Comparison of ENCODE assay signal across 37 cellular contexts in the genomic region with DNA sequence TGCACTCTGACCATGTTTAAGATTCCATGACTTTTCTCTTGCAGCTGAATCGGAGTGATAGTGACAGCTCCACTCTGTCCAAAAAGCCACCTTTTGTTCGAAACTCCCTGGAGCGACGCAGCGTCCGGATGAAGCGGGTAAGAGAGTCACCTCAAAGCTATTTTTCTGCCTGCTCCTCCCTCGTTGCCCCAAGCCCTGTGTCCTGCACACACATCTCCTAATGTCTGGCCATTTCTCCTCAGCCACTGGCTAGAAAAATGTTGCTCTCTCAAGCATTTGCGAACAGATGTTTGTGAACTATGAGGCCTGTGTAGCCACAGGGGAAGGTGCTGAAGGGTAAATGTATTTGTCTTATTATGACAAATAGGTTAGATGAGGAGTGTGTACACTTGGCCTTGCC. TPM values are rescaled to one million over a fixed set of nuclear protein-coding genes. Genes with fewer than 3 reads are reported as not detected.
A peak's percentile ranks its signal among the peaks of the same experiment; 100 is the strongest.
DNase-seq lines count a peak whose midpoint lies in the region; ATAC-seq, FAIRE-seq and TF ChIP-seq lines count a peak whose summit lies in the region.
"Had no signal": no experiment of that assay in that cellular context is flagged by ENCODE, and none has a peak within 500 bp of the region (broad histone marks: within the 10 kb centered on the region; RNA-seq: fewer than 3 reads in every experiment).

No MANE protein-coding gene starts in this region.

- FAIRE-seq in bronchial epithelial cell (lab: Jason Lieb, UNC), result peak; percentile 28
- FAIRE-seq: A204.1, A549, D721Med had no signal

- no peaks in the 10 kb centered on the region for H3K79me1 ChIP-seq in trophoblast cell (ENCODE audit: low read length)

- intact Hi-C loops in spleen (cut with DNase I; ENCODE audit: low total_unique reads), result no loop called here
- intact Hi-C loops in Right ventricle myocardium superior (cut with DNase I), result no loop called here

- peak overlapping the region; percentile 32 for H3K27ac Mint-ChIP-seq in T-helper 17 cell
- H3K27ac Mint-ChIP-seq: B cell; CD4-positive, alpha-beta T cell; CD4-positive, CD25-positive, alpha-beta regulatory T cell; CD8-positive, alpha-beta memory T cell; CD8-positive, alpha-beta T cell had no signal

- H4K8ac ChIP-seq in trophoblast cell (ENCODE audit: low read depth, low read length), result no peak overlapping the region

- H3K79me2 ChIP-seq in trophoblast cell (ENCODE audit: control insufficient read depth, insufficient read depth, low read length, poor library complexity), result no peaks in the 10 kb centered on the region
- H3K79me2 ChIP-seq in MM.1S (ENCODE audit: low read length), result no peaks in the 10 kb centered on the region

- no peaks in the 10 kb centered on the region for H3K9me3 ChIP-seq in T-helper 17 cell (ENCODE audit: control insufficient read depth, low read length, poor library complexity, severe bottlenecking)
- H3K9me3 ChIP-seq in trophoblast cell (ENCODE audit: insufficient read depth, low read depth, low read length), result peaks cover 2% of the 10 kb centered on the region
- H3K9me3 ChIP-seq in spleen, result peaks cover 0 to 10% (median 0%) of the 10 kb centered on the region in 8 donors
- no peaks in the 10 kb centered on the region for H3K9me3 ChIP-seq in MM.1S (replicated peaks; ENCODE audit: insufficient read depth, low read length)
- H3K9me3 ChIP-seq: Caco-2 had no signal

- H2BK120ac ChIP-seq in trophoblast cell (ENCODE audit: insufficient read depth, low read length, poor library complexity), result no peak overlapping the region

- H2BK12ac ChIP-seq in trophoblast cell (ENCODE audit: low read length), result no peak overlapping the region

- no peak overlapping the region for H3K9ac ChIP-seq in trophoblast cell (ENCODE audit: low read length)
- no peak overlapping the region for H3K9ac ChIP-seq in MM.1S (ENCODE audit: low read length)
- H3K9ac ChIP-seq: BLaER1; BLaER1 treated with 17β-estradiol and CSF1 and Interleukin-3, amounts not matched to agents 10 nM and 100 nM had no signal

- H3K36me3 ChIP-seq in bronchial epithelial cell (ENCODE audit: control insufficient read depth, insufficient read depth, low read length) (peaks cover 28% of the 10 kb centered on the region), trophoblast cell (ENCODE audit: control insufficient read depth in 1 of 2, insufficient read depth in 2 of 2, low read length in 2 of 2) (peaks cover 38 to 49% of the 10 kb centered on the region in 2 experiments), spleen (no peaks in the 10 kb centered on the region), MM.1S (replicated peaks; ENCODE audit: insufficient read depth, low read length) (no peaks in the 10 kb centered on the region)
- H3K36me3 ChIP-seq: BE2C had no signal

- H4K12ac ChIP-seq in trophoblast cell (ENCODE audit: low read depth, low read length), result no peak overlapping the region

- H3K18ac ChIP-seq in trophoblast cell (ENCODE audit: low read length), result no peak overlapping the region

- ATAC-seq in T-helper 17 cell (no peak), Right ventricle myocardium superior (ENCODE audit: poor library complexity) (no peak), HG03520 (IDR thresholded peaks at IDR 0.05; ENCODE audit: unreplicated experiment) (no peak)
- ATAC-seq: A549; CD8-positive, alpha-beta T cell had no signal

- no peak overlapping the region for H2BK5ac ChIP-seq in trophoblast cell (ENCODE audit: low read depth, low read length, poor library complexity)

- no peak overlapping the region for H3K14ac ChIP-seq in trophoblast cell (ENCODE audit: low read length)

- H3K27ac ChIP-seq in trophoblast cell (ENCODE audit: low read depth, low read length), result no peak overlapping the region
- H3K27ac ChIP-seq in spleen, result no peak overlapping the region
- no peak overlapping the region for H3K27ac ChIP-seq in MM.1S (ENCODE audit: low read length)
- H3K27ac ChIP-seq: 22Rv1; A549; BLaER1; BLaER1 treated with 17β-estradiol and CSF1 and Interleukin-3, amounts not matched to agents 10 nM and 100 nM; C4-2B had no signal

- no peak overlapping the region for H3K4me3 Mint-ChIP-seq in T-helper 17 cell
- H3K4me3 Mint-ChIP-seq: B cell; CD14-positive monocyte; CD4-positive, alpha-beta memory T cell; CD4-positive, alpha-beta T cell; CD4-positive, CD25-positive, alpha-beta regulatory T cell; CD8-positive, alpha-beta memory T cell; CD8-positive, alpha-beta T cell had no signal

- H3K27me3 ChIP-seq in bronchial epithelial cell (ENCODE audit: control insufficient read depth, insufficient read depth, low read length) (no peaks in the 10 kb centered on the region), trophoblast cell (ENCODE audit: insufficient read depth, low read length) (no peaks in the 10 kb centered on the region), spleen (replicated peaks in 1 of 7) (no peaks in the 10 kb centered on the region), MM.1S (replicated peaks; ENCODE audit: insufficient read depth, low read length) (no peaks in the 10 kb centered on the region)
- H3K27me3 ChIP-seq: BE2C; BLaER1; BLaER1 treated with 17β-estradiol and CSF1 and Interleukin-3, amounts not matched to agents 10 nM and 100 nM had no signal

- no peak for TF ChIP-seq POLR2A in spleen (IDR thresholded peaks at IDR 0.05)

- no peak overlapping the region for H3K23ac ChIP-seq in trophoblast cell (ENCODE audit: low read length)

- H3F3A ChIP-seq in MM.1S (ENCODE audit: insufficient read depth, low read length), result no peaks in the 10 kb centered on the region

- H3K36me3 Mint-ChIP-seq in T-helper 17 cell (ENCODE audit: low read depth), result peaks cover 6% of the 10 kb centered on the region
- H3K36me3 Mint-ChIP-seq: CD14-positive monocyte; CD8-positive, alpha-beta memory T cell; CD8-positive, alpha-beta T cell had no signal

- no peaks in the 10 kb centered on the region for H3K27me3 Mint-ChIP-seq in T-helper 17 cell
- H3K27me3 Mint-ChIP-seq: B cell; CD4-positive, alpha-beta memory T cell; CD4-positive, alpha-beta T cell had no signal

- no peak overlapping the region for H4K91ac ChIP-seq in trophoblast cell (ENCODE audit: low read depth, low read length)

- H3K4me1 Mint-ChIP-seq in T-helper 17 cell, result peaks cover 4% of the 10 kb centered on the region
- H3K4me1 Mint-ChIP-seq: B cell, CD14-positive monocyte had no signal

- DNase-seq in T-helper 17 cell, result no peak
- no peak for DNase-seq in bronchial epithelial cell (ENCODE audit: low read depth)
- peak; percentile 84 to 89 for DNase-seq in trophoblast cell
- peak; percentile 32 for DNase-seq in spleen
- DNase-seq in Right ventricle myocardium superior, result no peak
- DNase-seq in MM.1S, result no peak
- no peak for DNase-seq in activated gamma-delta T cell treated with Interleukin-2 at 50 U/mL for 16 hours
- DNase-seq: 8988T; ACHN; AML-193; BE2C; C1 segment of cervical spinal cord; Caco-2; Calu3; CD4-positive, alpha-beta memory T cell; CD4-positive, alpha-beta T cell; CD4-positive, CD25-positive, alpha-beta regulatory T cell; CD8-positive, alpha-beta memory T cell; CD8-positive, alpha-beta T cell; COR-L47; DMS 273 treated with DMSO at 0.1 percent for 48 hours; DMS153; DMS53; DMS79; DMS79 treated with DMSO at 0.1 percent for 48 hours; DND-41; EL had no signal

- H4K20me1 ChIP-seq in MM.1S (ENCODE audit: insufficient read depth, low read length), result no peaks in the 10 kb centered on the region
- H4K20me1 ChIP-seq: BLaER1; BLaER1 treated with 17β-estradiol and CSF1 and Interleukin-3, amounts not matched to agents 10 nM and 100 nM had no signal

- H2AFZ ChIP-seq in trophoblast cell (ENCODE audit: insufficient read depth, low read length, poor library complexity), result no peak overlapping the region
- no peak overlapping the region for H2AFZ ChIP-seq in MM.1S (ENCODE audit: low read length)

- WGBS in trophoblast cell (ENCODE audit: extremely low coverage, insufficient coverage, insufficient read length), result no CpG with 5 or more reads among the region's 9 CpGs
- 86 to 95% (median 93%) methylated on average over 9 of the region's 9 CpGs for WGBS in spleen, 5 donors

- H3K9me2 ChIP-seq in MM.1S (replicated peaks; ENCODE audit: insufficient read depth, low read length), result no peaks in the 10 kb centered on the region

- H3K4ac ChIP-seq in trophoblast cell (ENCODE audit: low read depth, low read length), result no peak overlapping the region

- no peak overlapping the region for H2AK5ac ChIP-seq in trophoblast cell (ENCODE audit: low read length)

- TF ChIP-seq CTCF in bronchial epithelial cell (IDR thresholded peaks at IDR 0.05; ENCODE audit: insufficient read depth, low read length, severe bottlenecking), result no peak
- no peak for TF ChIP-seq CTCF in spleen (IDR thresholded peaks at IDR 0.05 in 8 of 11, conservative IDR thresholded peaks at IDR 0.05 in 3 of 11)
- TF ChIP-seq CTCF in MM.1S (IDR thresholded peaks at IDR 0.05; ENCODE audit: low read length), result no peak

- no peaks in the 10 kb centered on the region for H3K4me1 ChIP-seq in trophoblast cell (ENCODE audit: control insufficient read depth in 1 of 2, insufficient read depth in 2 of 2, low read length in 2 of 2)
- no peaks in the 10 kb centered on the region for H3K4me1 ChIP-seq in spleen
- H3K4me1 ChIP-seq in MM.1S (ENCODE audit: low read length), result no peaks in the 10 kb centered on the region
- H3K4me1 ChIP-seq: A549, BE2C, Caco-2 had no signal

- H3K4me2 ChIP-seq in trophoblast cell (ENCODE audit: low read length), result no peak overlapping the region
- no peak overlapping the region for H3K4me2 ChIP-seq in MM.1S (ENCODE audit: low read depth, low read length)
- H3K4me2 ChIP-seq: A549; BLaER1; BLaER1 treated with 17β-estradiol and CSF1 and Interleukin-3, amounts not matched to agents 10 nM and 100 nM had no signal

- H3K4me3 ChIP-seq in bronchial epithelial cell (ENCODE audit: low read depth, low read length), result no peak overlapping the region
- no peak overlapping the region for H3K4me3 ChIP-seq in trophoblast cell (ENCODE audit: low read depth, low read length)
- no peak overlapping the region for H3K4me3 ChIP-seq in spleen
- H3K4me3 ChIP-seq in MM.1S (ENCODE audit: low read length), result no peak overlapping the region
- H3K4me3 ChIP-seq: A549; BLaER1; BLaER1 treated with 17β-estradiol and CSF1 and Interleukin-3, amounts not matched to agents 10 nM and 100 nM had no signal

RNA-seq across cellular contexts. Expression of gene RARS1, which starts 25.7 kb away (rescaled TPM):
- total RNA-seq in T-helper 17 cell (10 to 100 TPM; 49.8 to 57.0 TPM), bronchial epithelial cell (105 and 122 TPM in 2 replicates), spleen (10 to 100 TPM; 55.3 to 75.5 (median 62.0) TPM), Right ventricle myocardium superior (41.8 TPM)
- polyA plus RNA-seq in trophoblast cell (2013), result 86.5 and 89.0 TPM in 2 replicates
- polyA plus RNA-seq in spleen, result 10 to 100 TPM; 24.2 to 34.7 (median 33.6) TPM

Comparison
In these comparisons a context has a peak if more than half of its experiments do, and no peak if none do; other contexts are left out.
1. DNase-seq: peak in trophoblast cell (2 of 2) and spleen (single experiment); none in T-helper 17 cell (0 of 3), bronchial epithelial cell (single experiment), Right ventricle myocardium superior (single experiment), MM.1S (single experiment) and activated gamma-delta T cell treated with Interleukin-2 at 50 U/mL for 16 hours (single experiment).